26 cellular contexts compared by ENCODE assay signal in genomic region chr1:194776657-194777056, GRCh38.
"Had no signal": no experiment of that assay in that cellular context is flagged by ENCODE, and none has a peak within 500 bp of the region (broad histone marks: within the 10 kb centered on the region; RNA-seq: fewer than 3 reads in every experiment).

No MANE protein-coding gene starts in this region.

- H3K9me3 ChIP-seq: suprapubic skin, testis, thoracic aorta, thyroid gland, tibial artery, tibial nerve, transverse colon, upper lobe of left lung, upper lobe of right lung, uterus, vagina had no signal

- DNase-seq: stimulated activated CD4-positive, alpha-beta T cell treated with anti-CD3 and anti-CD28 coated beads, Interleukin-2, amount 100 ng/mL, for 48 hours; stimulated activated CD4-positive, alpha-beta T cell treated with anti-CD3 and anti-CD28 coated beads, Interleukin-4, amount 100 ng/mL, for 1 hour; stimulated activated CD4-positive, alpha-beta T cell treated with anti-CD3 and anti-CD28 coated beads, Interleukin-4, amount 100 ng/mL, for 24 hours; stimulated activated CD4-positive, alpha-beta T cell treated with anti-CD3 and anti-CD28 coated beads, Interleukin-4, amount 100 ng/mL, for 4 hours; stimulated activated CD8-positive, alpha-beta memory T cell treated with anti-CD3 and anti-CD28 coated beads, Interleukin-4, amount 100 ng/mL, for 48 hours; stimulated activated naive B cell treated with anti-CD40 and anti-IgM and Interleukin-4, amounts not matched to agents 10 μg/mL and 1 μg/mL and 100 μg/mL, for 72 hours; stimulated activated naive CD4-positive, alpha-beta T cell; stimulated activated naive CD4-positive, alpha-beta T cell treated with Interleukin-2 at 50 U/mL for 16 hours; stimulated activated naive CD8-positive, alpha-beta T cell treated with anti-CD3 and anti-CD28 coated beads, Interleukin-15, amount 100 ng/mL, for 72 hours; stimulated activated naive CD8-positive, alpha-beta T cell treated with anti-CD3 and anti-CD28 coated beads, Interleukin-15, Interleukin-2, amounts not matched to agents 100 U/mL and 50 U/mL, for 24 hours; stomach; substantia nigra; testis; thyroid gland; tibial artery; transverse colon; trophoblast cell; upper lobe of left lung; upper lobe of right lung; uterus had no signal

- ATAC-seq: stimulated activated effector memory CD8-positive, alpha-beta T cell treated with anti-CD3 and anti-CD28 coated beads, Interleukin-12 subunit alpha, Interleukin-12 subunit beta, amount 100 ng/mL, for 72 hours; stimulated activated memory B cell treated with anti-CD40 and anti-IgM and Interleukin-4, amounts not matched to agents 10 μg/mL and 1 μg/mL and 100 μg/mL, for 72 hours; stimulated activated naive B cell treated with anti-CD40 and anti-IgM and Interleukin-4, amounts not matched to agents 10 μg/mL and 1 μg/mL and 100 μg/mL, for 72 hours; stimulated activated naive CD8-positive, alpha-beta T cell treated with anti-CD3 and anti-CD28 coated beads, Interleukin-15, amount 100 ng/mL, for 72 hours; stimulated activated naive CD8-positive, alpha-beta T cell treated with anti-CD3 and anti-CD28 coated beads, Interleukin-15, Interleukin-2, amounts not matched to agents 100 U/mL and 50 U/mL, for 24 hours; upper lobe of right lung had no signal

- H3K27me3 ChIP-seq: stomach, suprapubic skin, testis, thyroid gland, tibial artery, tibial nerve, transverse colon, upper lobe of left lung, upper lobe of right lung, uterus, vagina had no signal

- H3K36me3 ChIP-seq: stomach, suprapubic skin, thoracic aorta, thyroid gland, tibial artery, tibial nerve, transverse colon, upper lobe of left lung, upper lobe of right lung, uterus, vagina had no signal

- H3K4me1 ChIP-seq: stomach, suprapubic skin, testis, thyroid gland, tibial artery, tibial nerve, transverse colon, upper lobe of left lung, upper lobe of right lung, uterus, vagina had no signal

- H3K4me3 ChIP-seq: stomach, suprapubic skin, testis, thoracic aorta, thyroid gland, tibial artery, tibial nerve, transverse colon, upper lobe of left lung, upper lobe of right lung, uterus, vagina had no signal

- H3K27ac ChIP-seq: stomach, suprapubic skin, testis, thoracic aorta, thyroid gland, tibial artery, tibial nerve, transverse colon, upper lobe of left lung, upper lobe of right lung, uterus, vagina had no signal
